ENCODE assay signal across 27 cellular contexts in the genomic region with DNA sequence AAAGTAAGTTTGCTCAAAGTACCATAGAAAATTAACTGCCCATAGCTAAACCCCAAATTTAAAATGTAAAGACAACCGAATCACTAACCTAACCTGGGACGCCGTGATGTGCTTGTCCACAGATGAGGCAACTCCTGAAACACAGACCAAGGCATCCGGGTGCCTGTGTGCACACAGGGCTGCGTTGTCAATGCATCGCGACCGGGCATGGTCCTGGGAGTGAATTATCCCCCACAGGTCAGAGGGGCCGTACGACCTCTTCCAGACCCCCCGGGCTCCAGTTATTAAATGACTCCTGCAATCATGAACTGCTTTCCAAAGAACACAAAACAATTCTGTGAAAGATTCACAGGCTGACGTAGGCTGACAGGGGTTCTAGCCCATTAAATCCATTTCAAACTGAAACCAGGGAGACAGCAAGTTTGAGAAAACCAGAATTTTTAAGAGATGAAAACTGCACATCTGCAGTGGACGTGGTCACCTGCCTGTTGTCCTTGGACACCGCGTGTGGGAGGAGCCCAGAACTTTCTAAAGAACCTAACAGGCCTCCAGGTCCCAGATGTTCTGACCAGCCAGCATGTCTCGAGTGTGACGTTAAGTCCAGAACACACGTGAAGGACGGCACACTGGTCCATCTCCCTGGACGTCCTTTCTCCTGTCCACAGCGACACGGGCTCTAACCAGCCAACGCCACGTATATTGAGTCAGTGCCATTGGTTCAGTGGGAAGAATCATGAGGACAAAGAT.
"Had no signal": no experiment of that assay in that cellular context is flagged by ENCODE, and none has a peak within 500 bp of the region (broad histone marks: within the 10 kb centered on the region; RNA-seq: fewer than 3 reads in every experiment).

No MANE protein-coding gene starts in this region.

- H3K4me1 ChIP-seq: colonic mucosa, esophagus squamous epithelium, heart left ventricle, lower lobe of right lung, neural progenitor cell, psoas muscle, sigmoid colon, stomach, thyroid gland had no signal

- H3K9me3 Mint-ChIP-seq: central memory CD8-positive, alpha-beta T cell had no signal

- FAIRE-seq: endometrium, kidney, urothelium cell line had no signal

- H3K9ac ChIP-seq: neural progenitor cell had no signal

- H3K4me1 Mint-ChIP-seq: central memory CD8-positive, alpha-beta T cell; nephron; stimulated activated effector memory CD8-positive, alpha-beta T cell treated with anti-CD3 and anti-CD28 coated beads, Interleukin-12 subunit alpha, Interleukin-12 subunit beta, amount 100 ng/mL, for 72 hours had no signal

- H3K4me3 Mint-ChIP-seq: central memory CD8-positive, alpha-beta T cell; nephron; neural progenitor cell; stimulated activated effector memory CD8-positive, alpha-beta T cell treated with anti-CD3 and anti-CD28 coated beads, Interleukin-12 subunit alpha, Interleukin-12 subunit beta, amount 100 ng/mL, for 72 hours had no signal

- ATAC-seq: heart left ventricle; left colon; left ventricle myocardium superior; lower lobe of right lung; psoas muscle; right cardiac atrium; stimulated activated effector memory CD8-positive, alpha-beta T cell treated with anti-CD3 and anti-CD28 coated beads, Interleukin-12 subunit alpha, Interleukin-12 subunit beta, amount 100 ng/mL, for 72 hours had no signal

- H3K36me3 Mint-ChIP-seq: stimulated activated effector memory CD8-positive, alpha-beta T cell treated with anti-CD3 and anti-CD28 coated beads, Interleukin-12 subunit alpha, Interleukin-12 subunit beta, amount 100 ng/mL, for 72 hours had no signal

- H3K4me3 ChIP-seq: colonic mucosa, esophagus squamous epithelium, heart left ventricle, hepatocyte, lower lobe of right lung, neural progenitor cell, psoas muscle, sigmoid colon, stomach, thyroid gland had no signal

- H3K79me2 ChIP-seq: hepatocyte had no signal

- H3K27ac ChIP-seq: colonic mucosa, esophagus squamous epithelium, heart left ventricle, hepatocyte, lower lobe of right lung, neural progenitor cell, psoas muscle, sigmoid colon, stomach, thyroid gland had no signal

- H2AFZ ChIP-seq: hepatocyte, neural progenitor cell had no signal

- DNase-seq: colonic mucosa; dermis blood vessel endothelial cell; effector memory CD4-positive, alpha-beta T cell; erythroblast; esophagus squamous epithelium; foreskin melanocyte; heart left ventricle; kidney; left colon; left ventricle myocardium superior; lower lobe of right lung; psoas muscle; right cardiac atrium; sigmoid colon; stimulated activated CD4-positive, alpha-beta T cell treated with anti-CD3 and anti-CD28 coated beads, Interleukin-2, amount 100 ng/mL, for 24 hours; stimulated activated CD4-positive, alpha-beta T cell treated with anti-CD3 and anti-CD28 coated beads, Interleukin-4, amount 100 ng/mL, for 24 hours; stimulated activated naive CD4-positive, alpha-beta T cell treated with Interleukin-2 at 50 U/mL for 16 hours; stomach; thyroid gland; trophoblast cell had no signal

- H3K36me3 ChIP-seq: colonic mucosa, esophagus squamous epithelium, heart left ventricle, lower lobe of right lung, neural progenitor cell, sigmoid colon, stomach, thyroid gland had no signal

- H3K27ac Mint-ChIP-seq: nephron; neural progenitor cell; stimulated activated effector memory CD8-positive, alpha-beta T cell treated with anti-CD3 and anti-CD28 coated beads, Interleukin-12 subunit alpha, Interleukin-12 subunit beta, amount 100 ng/mL, for 72 hours had no signal

- H3K27me3 ChIP-seq: colonic mucosa, sigmoid colon, thyroid gland had no signal

- H3K4me2 ChIP-seq: hepatocyte, neural progenitor cell had no signal

- H3K9me3 ChIP-seq: colonic mucosa, lower lobe of right lung, psoas muscle, sigmoid colon, thyroid gland had no signal
